In genomic region chr7:73606801-73607691, GRCh38 we compare ENCODE assay signal across 8 cellular contexts. TPM values are rescaled to one million over a fixed set of nuclear protein-coding genes. Genes with fewer than 3 reads are reported as not detected.
DNase-seq lines count a peak whose midpoint lies in the region; ATAC-seq and TF ChIP-seq lines count a peak whose summit lies in the region.

No MANE protein-coding gene starts in this region.

- no peaks in the 10 kb centered on the region for H3K36me3 ChIP-seq in MG63

- no peak for ATAC-seq in GM18909 (IDR thresholded peaks at IDR 0.05; ENCODE audit: poor library complexity, unreplicated experiment)
- no peak for ATAC-seq in GM21381 (IDR thresholded peaks at IDR 0.05; ENCODE audit: unreplicated experiment)

- peak; percentile 95 for TF ChIP-seq CTCF in cardiac fibroblast (IDR thresholded peaks at IDR 0.05; ENCODE audit: low read depth, low read length)

- H3K4me3 ChIP-seq in MG63 (no peak overlapping the region), cardiac fibroblast (replicated peaks in 1 of 2; ENCODE audit: low read depth in 2 of 2, low read length in 2 of 2) (no peak overlapping the region)

- no peaks in the 10 kb centered on the region for H3K9me3 ChIP-seq in MG63

- H3K27me3 ChIP-seq in MG63: no peaks in the 10 kb centered on the region

- peak; percentile 25 for DNase-seq in GDM1 (lab: John Stamatoyannopoulos, UW)
- DNase-seq in MG63: peak; percentile 18
- peak; percentile 45 to 58 (median 53) for DNase-seq in activated CD4-positive, CD25-positive, alpha-beta regulatory T cell (lab: John Stamatoyannopoulos, UW)
- DNase-seq in cardiac fibroblast (ENCODE audit: low read depth in 2 of 2): peak; percentile 43 to 44
- DNase-seq in kidney tubule cell (ENCODE audit: low spot score): peak; percentile 43
- DNase-seq in stimulated activated CD4-positive, alpha-beta T cell treated with anti-CD3 and anti-CD28 coated beads, TNF-alpha, amount 100 ng/mL, for 48 hours (ENCODE audit: low read depth in 3 of 3): peak; percentile 37 to 70 (median 39)

RNA-seq across cellular contexts. Expression of gene MLXIPL, which starts 17.3 kb away (rescaled TPM):
- total RNA-seq in MG63 (2014; rRNA removed; shearing (Covaris generic); ENCODE audit: low replicate concordance): not detected in 2 replicates

RNA-seq across cellular contexts. Expression of gene TBL2, which starts 28.7 kb away (rescaled TPM):
- total RNA-seq in MG63 (2014; rRNA removed; shearing (Covaris generic); ENCODE audit: low replicate concordance): 68.6 and 79.0 TPM in 2 replicates

RNA-seq across cellular contexts. Expression of gene BCL7B, which starts 49.6 kb away (rescaled TPM):
- 31.6 and 33.3 TPM in 2 replicates for total RNA-seq in MG63 (2014; rRNA removed; shearing (Covaris generic); ENCODE audit: low replicate concordance)
